12 cellular contexts compared by ENCODE assay signal in genomic region chr1:8018492-8019228, GRCh38. TPM values are rescaled to one million over a fixed set of nuclear protein-coding genes. Genes with fewer than 3 reads are reported as not detected.
DNase-seq lines count a peak whose midpoint lies in the region; ATAC-seq and TF ChIP-seq lines count a peak whose summit lies in the region.
"Had no signal": no experiment of that assay in that cellular context is flagged by ENCODE, and none has a peak within 500 bp of the region (broad histone marks: within the 10 kb centered on the region; RNA-seq: fewer than 3 reads in every experiment).

No MANE protein-coding gene starts in this region.

- 79% methylated on average over 3 of the region's 3 CpGs for WGBS in hepatocyte (ENCODE audit: low lambda C conversion rate, missing lambda C conversion rate)

- peak overlapping the region; percentile 45 for H3K4me2 ChIP-seq in hepatocyte

- DNase-seq in Caki2 (ENCODE audit: low read depth) = peak; percentile 41
- DNase-seq in ascending aorta (ENCODE audit: low spot score in 2 of 2) = no peak
- DNase-seq in hepatocyte (ENCODE audit: low spot score) = no peak
- DNase-seq in pons (ENCODE audit: low spot score) = peak; percentile 47
- no peak for DNase-seq in NCI-H146 (lab: John Stamatoyannopoulos, UW)
- DNase-seq in SIG-M5 treated with dmso at 0.1 percent for 504 hours (lab: John Stamatoyannopoulos, UW; ENCODE audit: unreplicated experiment) = no peak
- no peak for DNase-seq in activated CD4-positive, alpha-beta T cell treated with anti-CD3 and anti-CD28 coated beads, Interleukin-2, amount 50 U/mL, for 4 hours
- DNase-seq: activated CD8-positive, alpha-beta memory T cell treated with anti-CD3 and anti-CD28 coated beads, Interleukin-2, amount 50 U/mL, for 48 hours; colonic mucosa; stimulated activated CD8-positive, alpha-beta memory T cell treated with anti-CD3 and anti-CD28 coated beads, Interleukin-4, amount 100 ng/mL, for 48 hours; T-helper 17 cell had no signal

- no peak overlapping the region for H2AFZ ChIP-seq in hepatocyte

- H3K27ac ChIP-seq in ascending aorta (peak overlapping the region; percentile 49 to 53), hepatocyte (peak overlapping the region; percentile 57)
- H3K27ac ChIP-seq: colonic mucosa had no signal

- TF ChIP-seq CTCF in ascending aorta (IDR thresholded peaks at IDR 0.05) (no peak), hepatocyte (IDR thresholded peaks at IDR 0.05; ENCODE audit: poor library complexity) (no peak)

- H3K79me2 ChIP-seq in hepatocyte = peaks cover 92% of the 10 kb centered on the region

- H3K27me3 ChIP-seq in ascending aorta (no peaks in the 10 kb centered on the region), hepatocyte (no peaks in the 10 kb centered on the region)
- H3K27me3 ChIP-seq: colonic mucosa had no signal

- no peak for ATAC-seq in HG03460 (IDR thresholded peaks at IDR 0.05; ENCODE audit: unreplicated experiment)
- ATAC-seq: T-helper 17 cell had no signal

- H4K20me1 ChIP-seq in hepatocyte (ENCODE audit: insufficient read depth, poor library complexity, severe bottlenecking) = peaks cover 55% of the 10 kb centered on the region

- H3K9me2 ChIP-seq in hepatocyte (replicated peaks; ENCODE audit: insufficient read depth) = no peaks in the 10 kb centered on the region

- peaks cover 10 to 12% of the 10 kb centered on the region in 2 donors for H3K36me3 ChIP-seq in ascending aorta
- no peaks in the 10 kb centered on the region for H3K36me3 ChIP-seq in hepatocyte (replicated peaks; ENCODE audit: insufficient read depth, low read depth)
- H3K36me3 ChIP-seq: colonic mucosa had no signal

- H3K4me3 ChIP-seq in ascending aorta = no peak overlapping the region
- H3K4me3 ChIP-seq in hepatocyte = no peak overlapping the region
- H3K4me3 ChIP-seq: colonic mucosa had no signal

- intact Hi-C loops in ascending aorta (cut with DNase I) = loop anchor here (5.0 kb wide), 2 partner anchors 41 to 219 kb away; no protein-coding TSS in a partner anchor

- H3K9me3 ChIP-seq in ascending aorta = no peaks in the 10 kb centered on the region
- H3K9me3 ChIP-seq in hepatocyte (ENCODE audit: low read depth) = no peaks in the 10 kb centered on the region
- H3K9me3 ChIP-seq: colonic mucosa had no signal

- in situ Hi-C loops in Caki2 (cut with HindIII; ENCODE audit: low pct_unique_long_range_greater_than_20kb, low sequenced_read_pairs) = loop anchor here (10.0 kb wide), 2 partner anchors 156 to 296 kb away; partner anchors contain the start of gene SLC45A1

- peaks cover 12 to 55% of the 10 kb centered on the region in 2 donors for H3K4me1 ChIP-seq in ascending aorta
- H3K4me1 ChIP-seq in hepatocyte (ENCODE audit: insufficient read depth) = peaks cover 55% of the 10 kb centered on the region

RNA-seq across cellular contexts. Expression of gene ERRFI1, which starts 7.4 kb away (rescaled TPM):
- total RNA-seq in Caki2 (2014; rRNA removed; shearing (Covaris generic); ENCODE audit: low replicate concordance) = 31.9 and 45.3 TPM in 2 replicates
- total RNA-seq in ascending aorta (59.7 TPM), hepatocyte (154 and 163 TPM in 2 replicates)
- polyA plus RNA-seq in hepatocyte = 123 and 139 TPM in 2 replicates

RNA-seq across cellular contexts. Expression of gene PARK7, which starts 57.1 kb away (rescaled TPM):
- total RNA-seq in Caki2 (2014; rRNA removed; shearing (Covaris generic); ENCODE audit: low replicate concordance) = 173 and 211 TPM in 2 replicates
- total RNA-seq in ascending aorta (103 TPM), hepatocyte (166 and 182 TPM in 2 replicates)
- polyA plus RNA-seq in hepatocyte = 395 and 409 TPM in 2 replicates

Comparison
In these comparisons a context has a peak if more than half of its experiments do, and no peak if none do; other contexts are left out.
1. DNase-seq: peak in Caki2 (single experiment) and pons (single experiment); none in ascending aorta (0 of 2), hepatocyte (single experiment), NCI-H146 (single experiment), SIG-M5 treated with dmso at 0.1 percent for 504 hours (single experiment) and activated CD4-positive, alpha-beta T cell treated with anti-CD3 and anti-CD28 coated beads, Interleukin-2, amount 50 U/mL, for 4 hours (0 of 2).